1 cellular context compared by ENCODE assay signal in genomic region chr15:66754789-66755188, GRCh38.
TF ChIP-seq lines count a peak whose summit lies in the region.

No MANE protein-coding gene starts in this region.

TF ChIP-seq in K562, 482 proteins besides CTCF, POLR2A, EP300 and RAD21 (continued from another document):
- no peak for TF ChIP-seq NR2C1 (IDR thresholded peaks at IDR 0.05)
- TF ChIP-seq NR2C1 (tag; IDR thresholded peaks at IDR 0.05): no peak
- no peak for TF ChIP-seq BCLAF1 (IDR thresholded peaks at IDR 0.05; ENCODE audit: borderline replicate concordance in 1 of 2, control insufficient read depth in 1 of 2, low read depth in 2 of 2, low read length in 1 of 2)
- no peak for TF ChIP-seq DNMT1 (IDR thresholded peaks at IDR 0.05)
